In the genomic region with DNA sequence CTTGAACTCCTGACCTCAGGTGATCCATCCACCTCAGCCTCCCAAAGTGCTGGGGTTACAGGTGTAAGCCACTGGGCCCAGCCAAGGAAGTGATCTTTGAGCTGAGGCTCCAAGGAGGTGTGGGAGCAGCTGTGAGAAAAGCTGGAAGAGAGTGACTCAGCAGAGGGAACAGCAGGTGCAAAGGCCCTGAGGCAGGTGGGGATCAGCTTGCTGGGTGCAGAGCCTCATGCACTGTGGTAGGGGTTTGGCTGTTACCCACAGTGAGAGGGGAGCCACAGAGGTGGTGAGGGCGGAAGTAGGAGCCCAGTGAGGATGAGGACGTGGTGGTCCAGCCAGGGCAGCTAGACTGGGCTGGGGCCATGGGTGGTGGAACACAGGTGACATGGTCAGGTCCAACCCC, we compare ENCODE assay signal across 23 cellular contexts. TPM values are rescaled to one million over a fixed set of nuclear protein-coding genes. Genes with fewer than 3 reads are reported as not detected.
DNase-seq lines count a peak whose midpoint lies in the region; ATAC-seq, FAIRE-seq and TF ChIP-seq lines count a peak whose summit lies in the region.
"Had no signal": no experiment of that assay in that cellular context is flagged by ENCODE, and none has a peak within 500 bp of the region (broad histone marks: within the 10 kb centered on the region; RNA-seq: fewer than 3 reads in every experiment).

No MANE protein-coding gene starts in this region.

- no peak overlapping the region for H3K4me3 ChIP-seq in GM23338
- H3K4me3 ChIP-seq in K562: no peak overlapping the region
- no peak overlapping the region for H3K4me3 ChIP-seq in osteoblast (ENCODE audit: insufficient read depth, low read length)
- H3K4me3 ChIP-seq: HAP-1 had no signal

- H3K36me3 ChIP-seq in GM23338 (ENCODE audit: insufficient read depth): no peaks in the 10 kb centered on the region
- H3K36me3 ChIP-seq in K562 (ENCODE audit: control insufficient read depth, insufficient read depth, low read length): no peaks in the 10 kb centered on the region
- no peaks in the 10 kb centered on the region for H3K36me3 ChIP-seq in osteoblast (ENCODE audit: insufficient read depth, low read length)
- H3K36me3 ChIP-seq: HAP-1 had no signal

- no peak for TF ChIP-seq RAD21 in K562 (CRISPR knock-in tag; conservative IDR thresholded peaks at IDR 0.05 in 1 of 2, IDR thresholded peaks at IDR 0.05 in 1 of 2)

- H3K27ac Mint-ChIP-seq in GM23338: peak overlapping the region; percentile 30; the same call in 1 of the 2 replicates
- H3K27ac Mint-ChIP-seq: CD8-positive, alpha-beta T cell had no signal

- WGBS in K562 (ENCODE audit: insufficient coverage, low coverage, missing lambda C conversion rate): 21% methylated on average over 2 of the region's 2 CpGs

- no peak for TF ChIP-seq EP300 in K562 (IDR thresholded peaks at IDR 0.05; ENCODE audit: low read length)

- ATAC-seq in GM23338 (no peak), K562 (no peak), HG03045 (IDR thresholded peaks at IDR 0.05; ENCODE audit: unreplicated experiment) (no peak)
- ATAC-seq: CD8-positive, alpha-beta T cell had no signal

- peaks cover 51% of the 10 kb centered on the region for H3K27me3 Mint-ChIP-seq in GM23338 (ENCODE audit: insufficient read depth, low read depth, poor library complexity)

- H3K36me3 Mint-ChIP-seq in GM23338 (ENCODE audit: low read depth): no peaks in the 10 kb centered on the region; the same call in 2 of the 3 replicates
- H3K36me3 Mint-ChIP-seq: CD8-positive, alpha-beta T cell had no signal

- H3K9me3 Mint-ChIP-seq in GM23338: no peaks in the 10 kb centered on the region; the same call in 2 of the 3 replicates
- H3K9me3 Mint-ChIP-seq: CD8-positive, alpha-beta T cell had no signal

- H3K4me3 Mint-ChIP-seq in GM23338: no peak overlapping the region
- H3K4me3 Mint-ChIP-seq: CD8-positive, alpha-beta T cell had no signal

- H3K9me3 ChIP-seq in K562 (replicated peaks; ENCODE audit: control insufficient read depth, insufficient read depth, low read depth, low read length) (no peaks in the 10 kb centered on the region), osteoblast (ENCODE audit: low read depth, low read length) (no peaks in the 10 kb centered on the region)
- H3K9me3 ChIP-seq: Caco-2, HAP-1 had no signal

- peaks cover 20% of the 10 kb centered on the region for H3K4me1 Mint-ChIP-seq in GM23338

- H3K4me1 ChIP-seq in GM23338 (ENCODE audit: insufficient read depth) (peaks cover 21% of the 10 kb centered on the region; the same call in 1 of the 2 replicates), K562 (replicated peaks in 1 of 2; ENCODE audit: control insufficient read depth in 2 of 2, insufficient read depth in 2 of 2, low read length in 2 of 2) (peaks cover 0 to 28% of the 10 kb centered on the region in 2 experiments; a peak in 3 of 5 replicates), osteoblast (ENCODE audit: insufficient read depth, low read length) (peaks cover 2% of the 10 kb centered on the region)

- peaks cover 42% of the 10 kb centered on the region for H3K27me3 ChIP-seq in GM23338 (ENCODE audit: insufficient read depth)
- peaks cover 19 to 33% of the 10 kb centered on the region in 2 experiments for H3K27me3 ChIP-seq in K562 (ENCODE audit: control insufficient read depth in 2 of 2, insufficient read depth in 2 of 2, low read length in 2 of 2)
- peaks cover under 1% of the 10 kb centered on the region for H3K27me3 ChIP-seq in osteoblast (ENCODE audit: insufficient read depth, low read length)

- BruUV-seq in K562 (replicated peaks; lab: Mats Ljungman, UMichigan): no TSS peak

- CTCF ChIA-PET in K562 (lab: Yijun Ruan, JAX; ENCODE audit: low intra/inter-chr PET ratio): no interaction called here

- in situ Hi-C loops in K562 (cut with MboI): no loop called here

- no peak overlapping the region for H3K27ac ChIP-seq in GM23338 (ENCODE audit: low read depth)
- H3K27ac ChIP-seq in K562 (ENCODE audit: extremely low read depth, low read depth, low read length): no peak overlapping the region
- no peak overlapping the region for H3K27ac ChIP-seq in osteoblast (ENCODE audit: low read depth, low read length)
- H3K27ac ChIP-seq: C4-2B had no signal

- no peaks in the 10 kb centered on the region for H3K9me2 ChIP-seq in GM23338 (ENCODE audit: insufficient read depth)

- H4K20me1 ChIP-seq in GM23338 (replicated peaks; ENCODE audit: insufficient read depth): no peaks in the 10 kb centered on the region; the same call in 1 of the 2 replicates
- no peaks in the 10 kb centered on the region for H4K20me1 ChIP-seq in K562 (replicated peaks; ENCODE audit: control insufficient read depth, insufficient read depth, low read length)
- no peaks in the 10 kb centered on the region for H4K20me1 ChIP-seq in osteoblast (ENCODE audit: insufficient read depth, low read length)

- peaks cover 10% of the 10 kb centered on the region; the same call in 1 of the 2 replicates for H3F3A ChIP-seq in GM23338 (replicated peaks; ENCODE audit: low read depth)

- DNase-seq in GM23338 (ENCODE audit: low spot score): no peak
- DNase-seq in K562 (ENCODE audit: extremely low read depth in 1 of 4, low spot score in 3 of 4): no peak
- peak; percentile 49 for DNase-seq in islet precursor cell
- DNase-seq in osteoblast (ENCODE audit: insufficient read length, low spot score, missing footprints): peak; percentile 38
- DNase-seq in SIG-M5 (lab: John Stamatoyannopoulos, UW): no peak
- DNase-seq in medulla oblongata (ENCODE audit: extremely low spot score): no peak
- DNase-seq: Caco-2; CD8-positive, alpha-beta T cell; Karpas-422; NCI-H1092; NCI-H1417 treated with DMSO at 0.1 percent for 48 hours; NCI-H1694 treated with DMSO at 0.1 percent for 48 hours; NCI-H2081; NCI-H2171; NCI-H226; NCI-H510A; NCI-H69; Right ventricle myocardium superior; RPMI8226 had no signal

- TF ChIP-seq CTCF in GM23338 (conservative IDR thresholded peaks at IDR 0.05; ENCODE audit: low read depth in 2 of 2) (no peak), K562 (IDR thresholded peaks at IDR 0.05 in 2 of 3, conservative IDR thresholded peaks at IDR 0.05 in 1 of 3; ENCODE audit: insufficient read depth in 2 of 3, low read depth in 1 of 3, low read length in 3 of 3) (no peak), osteoblast (IDR thresholded peaks at IDR 0.05; ENCODE audit: extremely low read depth, low read depth, low read length) (no peak)

- H3K79me2 ChIP-seq in GM23338 (replicated peaks; ENCODE audit: insufficient read depth): no peaks in the 10 kb centered on the region
- H3K79me2 ChIP-seq in K562 (ENCODE audit: control insufficient read depth, insufficient read depth, low read length): no peaks in the 10 kb centered on the region
- no peaks in the 10 kb centered on the region for H3K79me2 ChIP-seq in osteoblast (ENCODE audit: insufficient read depth, low read length)

- no peak for FAIRE-seq in K562 (lab: Jason Lieb, UNC)
- FAIRE-seq: G401.6 had no signal

- H2AFZ ChIP-seq in GM23338 (no peak overlapping the region), K562 (ENCODE audit: low read depth, low read length) (no peak overlapping the region), osteoblast (ENCODE audit: low read length) (no peak overlapping the region)

- no peak overlapping the region for H3K4me2 ChIP-seq in GM23338
- H3K4me2 ChIP-seq in K562 (ENCODE audit: insufficient read depth, low read length): no peak overlapping the region
- H3K4me2 ChIP-seq in osteoblast (ENCODE audit: insufficient read depth, low read length): no peak overlapping the region

- TF ChIP-seq POLR2A in K562 (conservative IDR thresholded peaks at IDR 0.05): no peak

- no peaks in the 10 kb centered on the region for H3K9me1 ChIP-seq in K562 (ENCODE audit: control insufficient read depth, insufficient read depth, low read length)

- POLR2A ChIA-PET in K562 (lab: Yijun Ruan, JAX): interaction anchor here (0.6 to 1.5 kb wide), 3 partner anchors 13 to 209 kb away, joined by 3 read pairs; no protein-coding TSS in a partner anchor

- no peak overlapping the region; a peak in 1 of 4 replicates for H3K9ac ChIP-seq in K562 (ENCODE audit: insufficient read depth in 1 of 2, low read depth in 2 of 2, low read length in 2 of 2)

- intact Hi-C loops in K562 (cut with micrococcal nuclease): no loop called here

RNA-seq across cellular contexts. Expression of gene NPAS1, which starts 6.5 kb away (rescaled TPM):
- 5.0 and 5.6 TPM in 2 replicates for total RNA-seq in GM23338 (2014; rRNA removed; shearing (Covaris generic))
- polyA plus RNA-seq in GM23338 (2016; fragmentation: Nextera tagmentation; extraction: Ambion mirVana) (9.7 and 9.8 TPM in 2 replicates), K562 (2011; rRNA removed) (1.6 and 2.4 TPM in 2 replicates), K562 (2014; fragmentation: Illumina TruSeq; extraction: Trizol) (1.2 and 3.2 TPM in 2 replicates), K562 (2014; fragmentation: Nextera tagmentation; extraction: Ambion mirVana) (not detected), K562 (2014; rRNA removed) (3.0 and 4.6 TPM in 2 replicates)
- 1.2 and 8.1 TPM in 2 replicates for total RNA-seq in K562 (2011; cell fraction: chromatin; rRNA removed; ENCODE audit: low replicate concordance)
- total RNA-seq in K562 (2011; cell fraction: nucleolus; rRNA removed): 4.9 and 6.5 TPM in 2 replicates
- total RNA-seq in K562 (2011; cell fraction: nucleoplasm; rRNA removed): 2.3 and 3.4 TPM in 2 replicates
- total RNA-seq in K562 (2014; rRNA removed) (1.2 and 2.0 TPM in 2 replicates), K562 (2014; rRNA removed; fragmentation: Illumina TruSeq; extraction: Trizol) (0.13 and 0.58 TPM in 2 replicates), K562 (2015; rRNA removed; fragmentation: Illumina TruSeq; extraction: Trizol) (2.5 and 2.9 TPM in 2 replicates), K562 (2021) (5.2 and 5.3 TPM in 2 replicates), osteoblast (0.72 and 1.2 TPM in 2 replicates)
- polyA plus RNA-seq in K562 (2011; cell fraction: cytosol; rRNA removed): 3.2 and 9.4 TPM in 2 replicates
- 6.0 and 12.1 TPM in 2 replicates for polyA plus RNA-seq in K562 (2011; cell fraction: nucleus; rRNA removed)
- 6.3 and 16.7 TPM in 2 replicates for polyA plus RNA-seq in K562 (2012)
- polyA minus RNA-seq in K562 (2011; rRNA and poly(A)+ RNA removed): 0.39 and 0.77 TPM in 2 replicates
- 2.5 and 3.5 TPM in 2 replicates for polyA minus RNA-seq in K562 (2011; cell fraction: cytosol; rRNA and poly(A)+ RNA removed)
- polyA minus RNA-seq in K562 (2011; cell fraction: nucleus; rRNA and poly(A)+ RNA removed): 2.0 and 2.9 TPM in 2 replicates
- total RNA-seq: Right ventricle myocardium superior had no signal

RNA-seq across cellular contexts. Expression of gene TMEM160, which starts 22.3 kb away (rescaled TPM):
- total RNA-seq in GM23338 (2014; rRNA removed; shearing (Covaris generic)): 53.0 and 60.4 TPM in 2 replicates
- polyA plus RNA-seq in GM23338 (2016; fragmentation: Nextera tagmentation; extraction: Ambion mirVana) (251 and 255 TPM in 2 replicates), K562 (2011; rRNA removed) (8.7 and 14.0 TPM in 2 replicates), K562 (2014; fragmentation: Illumina TruSeq; extraction: Trizol) (1.4 TPM in 1 of 2 replicates, not detected in the other), K562 (2014; fragmentation: Nextera tagmentation; extraction: Ambion mirVana) (under 1 TPM; 0.10 to 0.25 TPM), K562 (2014; rRNA removed) (85.9 and 90.7 TPM in 2 replicates)
- 1.5 and 6.1 TPM in 2 replicates for total RNA-seq in K562 (2011; cell fraction: chromatin; rRNA removed; ENCODE audit: low replicate concordance)
- total RNA-seq in K562 (2011; cell fraction: nucleolus; rRNA removed): 30.7 and 31.5 TPM in 2 replicates
- 10.5 and 11.2 TPM in 2 replicates for total RNA-seq in K562 (2011; cell fraction: nucleoplasm; rRNA removed)
- total RNA-seq in K562 (2014; rRNA removed) (95.2 and 166 TPM in 2 replicates), K562 (2014; rRNA removed; fragmentation: Illumina TruSeq; extraction: Trizol) (0.64 and 2.4 TPM in 2 replicates), K562 (2015; rRNA removed; fragmentation: Illumina TruSeq; extraction: Trizol) (2.4 and 4.4 TPM in 2 replicates), K562 (2021) (77.6 and 79.5 TPM in 2 replicates), osteoblast (13.4 and 15.3 TPM in 2 replicates)
- polyA plus RNA-seq in K562 (2011; cell fraction: cytosol; rRNA removed): 44.0 and 160 TPM in 2 replicates
- polyA plus RNA-seq in K562 (2011; cell fraction: nucleus; rRNA removed): 12.9 and 22.9 TPM in 2 replicates
- polyA plus RNA-seq in K562 (2012): 30.2 and 35.3 TPM in 2 replicates
- polyA minus RNA-seq in K562 (2011; rRNA and poly(A)+ RNA removed): 0.69 and 0.74 TPM in 2 replicates
- polyA minus RNA-seq in K562 (2011; cell fraction: cytosol; rRNA and poly(A)+ RNA removed): 9.9 and 19.5 TPM in 2 replicates
- polyA minus RNA-seq in K562 (2011; cell fraction: nucleus; rRNA and poly(A)+ RNA removed): 7.0 and 7.9 TPM in 2 replicates

Comparison
In these comparisons a context has a peak if more than half of its experiments do, and no peak if none do; other contexts are left out.
1. DNase-seq: peak in islet precursor cell (single experiment) and osteoblast (single experiment); none in GM23338 (single experiment), K562 (0 of 4), SIG-M5 (single experiment) and medulla oblongata (single experiment).